Comparison of ENCODE assay signal across 8 cellular contexts in genomic region chr3:194682651-194683310, GRCh38. TPM values are rescaled to one million over a fixed set of nuclear protein-coding genes. Genes with fewer than 3 reads are reported as not detected.
A peak's percentile ranks its signal among the peaks of the same experiment; 100 is the strongest.
DNase-seq lines count a peak whose midpoint lies in the region; ATAC-seq lines count a peak whose summit lies in the region.

No MANE protein-coding gene starts in this region.

- ATAC-seq in GM18502 (IDR thresholded peaks at IDR 0.05; ENCODE audit: poor library complexity, unreplicated experiment) (peak; percentile 54), HG03342 (IDR thresholded peaks at IDR 0.05; ENCODE audit: unreplicated experiment) (peak; percentile 59), left colon (peak; percentile 59)

- DNase-seq in 8988T (peak; percentile 92), NCI-H446 treated with DMSO at 0.1 percent for 48 hours (lab: John Stamatoyannopoulos, UW) (peak; percentile 74), cerebellum (ENCODE audit: low spot score) (peak; percentile 85), left colon (peak; percentile 72 to 74)
- peak; percentile 14 to 50 (median 30) for DNase-seq in activated CD4-positive, CD25-positive, alpha-beta regulatory T cell (lab: John Stamatoyannopoulos, UW)
- peak; percentile 61 for DNase-seq in stimulated activated CD4-positive, alpha-beta T cell treated with anti-CD3 and anti-CD28 coated beads, Interleukin-2, amount 100 ng/mL, for 4 hours (ENCODE audit: low read depth)

- intact Hi-C loops in left colon (cut with DNase I, micrococcal nuclease) = loop anchor here (5.0 to 10.0 kb wide), 3 partner anchors 425 to 582 kb away; no protein-coding TSS in a partner anchor

RNA-seq across cellular contexts. Expression of gene FAM43A, which starts 2.9 kb away (rescaled TPM):
- total RNA-seq in cerebellum (10.9 TPM), left colon (10 to 100 TPM; 29.1 to 73.4 TPM)

RNA-seq across cellular contexts. Expression of gene LSG1, which starts 10.8 kb away (rescaled TPM):
- 30.7 TPM for total RNA-seq in cerebellum
- 10 to 100 TPM; 31.3 to 42.7 TPM for total RNA-seq in left colon

RNA-seq across cellular contexts. Expression of gene TMEM44, which starts 49.6 kb away (rescaled TPM):
- total RNA-seq in cerebellum = 24.3 TPM
- 10 to 100 TPM; 46.1 to 68.2 TPM for total RNA-seq in left colon

Comparison
In these comparisons a context has a peak if more than half of its experiments do, and no peak if none do; other contexts are left out.
1. Peak in every context shown above with its lines: DNase-seq and ATAC-seq.
2. DNase-seq: peak in every context shown above with its lines; median percentile 92 in 8988T; 85 in cerebellum; 74 in NCI-H446 treated with DMSO at 0.1 percent for 48 hours; 73 in left colon; 61 in stimulated activated CD4-positive, alpha-beta T cell treated with anti-CD3 and anti-CD28 coated beads, Interleukin-2, amount 100 ng/mL, for 4 hours; 30 in activated CD4-positive, CD25-positive, alpha-beta regulatory T cell.